14 cellular contexts compared by ENCODE assay signal in genomic region chr15:29825205-29825604, GRCh38. TPM values are rescaled to one million over a fixed set of nuclear protein-coding genes. Genes with fewer than 3 reads are reported as not detected.
A peak's percentile ranks its signal among the peaks of the same experiment; 100 is the strongest.
DNase-seq lines count a peak whose midpoint lies in the region; ATAC-seq, FAIRE-seq and TF ChIP-seq lines count a peak whose summit lies in the region.
"Had no signal": no experiment of that assay in that cellular context is flagged by ENCODE, and none has a peak within 500 bp of the region (broad histone marks: within the 10 kb centered on the region; RNA-seq: fewer than 3 reads in every experiment).

No MANE protein-coding gene starts in this region.

- intact Hi-C loops in lower lobe of right lung (cut with DNase I) = no loop called here

- TF ChIP-seq CTCF in lower lobe of right lung (IDR thresholded peaks at IDR 0.05) = no peak

- no peak overlapping the region for H3K27ac ChIP-seq in lower lobe of right lung
- H3K27ac ChIP-seq: coronary artery had no signal

- H3K36me3 ChIP-seq in lower lobe of right lung = no peaks in the 10 kb centered on the region

- DNase-seq in ELR (ENCODE audit: low read depth) (peak; percentile 65), GM19239 (ENCODE audit: insufficient read length, low spot score) (no peak), NOMO-1 treated with dmso at 0.1 percent for 144 hours (lab: John Stamatoyannopoulos, UW; ENCODE audit: unreplicated experiment) (peak; percentile 10), lower lobe of right lung (no peak), ecto neural progenitor cell (ENCODE audit: low spot score) (no peak)
- DNase-seq: activated CD8-positive, alpha-beta memory T cell treated with anti-CD3 and anti-CD28 coated beads, Interleukin-2, amount 50 U/mL, for 48 hours; hippocampal formation; NCI-H146; nephron progenitor cell had no signal

- H3K4me3 ChIP-seq in lower lobe of right lung = no peak overlapping the region
- H3K4me3 ChIP-seq: coronary artery had no signal

- H3K4me1 ChIP-seq in lower lobe of right lung = peaks cover 22% of the 10 kb centered on the region

- FAIRE-seq in GM19239 (lab: Jason Lieb, UNC) = peak; percentile 75
- FAIRE-seq in endometrium (lab: Jason Lieb, UNC) = peak; percentile 53

- peaks cover 12% of the 10 kb centered on the region for H3K27me3 ChIP-seq in lower lobe of right lung (ENCODE audit: low read depth)

- no peaks in the 10 kb centered on the region for H3K9me3 ChIP-seq in lower lobe of right lung

- no peak for ATAC-seq in lower lobe of right lung
- ATAC-seq in GM21723 (IDR thresholded peaks at IDR 0.05; ENCODE audit: unreplicated experiment) = no peak
- no peak for ATAC-seq in GM21367 (IDR thresholded peaks at IDR 0.05; ENCODE audit: unreplicated experiment)
- ATAC-seq: Right ventricle myocardium inferior had no signal

RNA-seq across cellular contexts. Expression of gene TJP1, which starts 2.9 kb away (rescaled TPM):
- total RNA-seq in lower lobe of right lung = 115 TPM

Comparison
In these comparisons a context has a peak if more than half of its experiments do, and no peak if none do; other contexts are left out.
1. DNase-seq: peak in ELR (single experiment) and NOMO-1 treated with dmso at 0.1 percent for 144 hours (single experiment); none in GM19239 (single experiment), lower lobe of right lung (single experiment) and ecto neural progenitor cell (single experiment).